8 cellular contexts compared by ENCODE assay signal in genomic region chr17:16653367-16654041, GRCh38. TPM values are rescaled to one million over a fixed set of nuclear protein-coding genes. Genes with fewer than 3 reads are reported as not detected.
DNase-seq lines count a peak whose midpoint lies in the region; ATAC-seq and TF ChIP-seq lines count a peak whose summit lies in the region.

Gene ZNF624 (minus strand): TSS chr17:16653850.

- ATAC-seq in GM19351 (IDR thresholded peaks at IDR 0.05; ENCODE audit: unreplicated experiment) (peak; percentile 95), HG03520 (IDR thresholded peaks at IDR 0.05; ENCODE audit: unreplicated experiment) (peak; percentile 92)

- POLR2A ChIA-PET in activated CD4-positive, alpha-beta memory T cell treated with anti-CD3 and anti-CD28 coated beads for 36 hours (lab: Charles Lee) = no interaction called here

- H3K4me3 Mint-ChIP-seq in activated CD4-positive, alpha-beta memory T cell treated with anti-CD3 and anti-CD28 coated beads for 36 hours = peak within 1 kb of the TSS; percentile 81

- peaks cover 3% of the 10 kb centered on the region for H3K27me3 Mint-ChIP-seq in activated CD4-positive, alpha-beta memory T cell treated with anti-CD3 and anti-CD28 coated beads for 36 hours

- H3K9me3 ChIP-seq in liver (ENCODE audit: control insufficient read depth in 4 of 4, low read length in 3 of 4) = no peaks in the 10 kb centered on the region

- under 1% methylated on average over 55 of the region's 55 CpGs for WGBS in liver

- CTCF ChIA-PET in activated CD4-positive, alpha-beta memory T cell treated with anti-CD3 and anti-CD28 coated beads for 36 hours (lab: Charles Lee) = interaction anchor here (1.0 to 1.9 kb wide), 6 partner anchors 9 to 117 kb away, joined by 3 to 7 read pairs (median 4); partner anchors contain the start of gene CCDC144A

- no peak for TF ChIP-seq CTCF in C4-2B (conservative IDR thresholded peaks at IDR 0.05)
- peak in 29 of 56 donors; percentile 6 to 57 (median 34) for TF ChIP-seq CTCF in dorsolateral prefrontal cortex (IDR thresholded peaks at IDR 0.05 in 54 of 56, conservative IDR thresholded peaks at IDR 0.05 in 2 of 56; ENCODE audit: low read depth in 1 of 56, partially characterized antibody in 56 of 56)
- no peak for TF ChIP-seq CTCF in liver (IDR thresholded peaks at IDR 0.05; ENCODE audit: low read depth, low read length, missing input control)

- TF ChIP-seq RAD21 in liver (IDR thresholded peaks at IDR 0.05) = peak in 1 of 2 donors; percentile 27

- peaks cover 13% of the 10 kb centered on the region for H3K4me1 Mint-ChIP-seq in activated CD4-positive, alpha-beta memory T cell treated with anti-CD3 and anti-CD28 coated beads for 36 hours (ENCODE audit: low read depth)

- DNase-seq in NCI-H69 (lab: John Stamatoyannopoulos, UW) (peak; percentile 90), dorsolateral prefrontal cortex (peak; percentile 83 to 92 (median 88))
- DNase-seq in activated CD4-positive, alpha-beta memory T cell treated with anti-CD3 and anti-CD28 coated beads for 36 hours = peak; percentile 92
- DNase-seq in stimulated activated CD4-positive, alpha-beta T cell treated with anti-CD3 and anti-CD28 coated beads, Interleukin-4, amount 100 ng/mL, for 1 hour = peak; percentile 89

- no peaks in the 10 kb centered on the region for H3K36me3 ChIP-seq in liver (ENCODE audit: control insufficient read depth in 4 of 4, insufficient read depth in 3 of 4, low read depth in 1 of 4, low read length in 3 of 4)

- intact Hi-C loops in activated CD4-positive, alpha-beta memory T cell treated with anti-CD3 and anti-CD28 coated beads for 36 hours (cut with micrococcal nuclease) = loop anchor here (1.0 kb wide), 3 partner anchors 64 to 215 kb away; no protein-coding TSS in a partner anchor
- intact Hi-C loops in dorsolateral prefrontal cortex (cut with DNase I) = loop anchor here in 1 of 2 donors (2.0 kb wide), 1 partner anchor 65 kb away; no protein-coding TSS in a partner anchor

- peak within 1 kb of the TSS; percentile 49 to 98 (median 85) for H3K4me3 ChIP-seq in dorsolateral prefrontal cortex
- peak within 1 kb of the TSS; percentile 72 to 93 (median 81) for H3K4me3 ChIP-seq in liver (ENCODE audit: low read depth in 1 of 3, low read length in 3 of 3)

- H3K36me3 Mint-ChIP-seq in activated CD4-positive, alpha-beta memory T cell treated with anti-CD3 and anti-CD28 coated beads for 36 hours = no peaks in the 10 kb centered on the region

- H3K27me3 ChIP-seq in dorsolateral prefrontal cortex = no peaks in the 10 kb centered on the region
- no peaks in the 10 kb centered on the region for H3K27me3 ChIP-seq in liver (ENCODE audit: control insufficient read depth in 4 of 4, insufficient read depth in 4 of 4, low read length in 3 of 4)

- H3K4me1 ChIP-seq in liver (ENCODE audit: control insufficient read depth in 4 of 4, insufficient read depth in 4 of 4, low read length in 3 of 4) = peaks cover 0 to 9% (median 8%) of the 10 kb centered on the region in 4 donors

- H3K9ac ChIP-seq in liver (ENCODE audit: low read depth in 1 of 2, low read length in 2 of 2) = peak within 1 kb of the TSS; percentile 75 to 78

- peak within 1 kb of the TSS; percentile 88 for H3K27ac ChIP-seq in C4-2B
- peak within 1 kb of the TSS; percentile 72 to 99 (median 95) for H3K27ac ChIP-seq in dorsolateral prefrontal cortex
- peak within 1 kb of the TSS; percentile 74 to 81 for H3K27ac ChIP-seq in liver (ENCODE audit: low read depth in 1 of 2, low read length in 2 of 2)

- H3K27ac Mint-ChIP-seq in activated CD4-positive, alpha-beta memory T cell treated with anti-CD3 and anti-CD28 coated beads for 36 hours = peak within 1 kb of the TSS; percentile 33

- no peaks in the 10 kb centered on the region for H3K9me3 Mint-ChIP-seq in activated CD4-positive, alpha-beta memory T cell treated with anti-CD3 and anti-CD28 coated beads for 36 hours

TF ChIP-seq in liver, 16 proteins besides CTCF, POLR2A, EP300 and RAD21:
- TF ChIP-seq HNF4A (conservative IDR thresholded peaks at IDR 0.05) = peak; percentile 42 to 49
- TF ChIP-seq HNF4G (IDR thresholded peaks at IDR 0.05) = no peak
- TF ChIP-seq ZBTB33 (IDR thresholded peaks at IDR 0.05) = peak; percentile 40
- TF ChIP-seq RXRA (IDR thresholded peaks at IDR 0.05) = peak; percentile 67
- TF ChIP-seq EGR1 (IDR thresholded peaks at IDR 0.05; ENCODE audit: low read depth in 2 of 2) = no peak
- TF ChIP-seq FOXA1 (IDR thresholded peaks at IDR 0.05) = peak; percentile 17
- peak; percentile 99 for TF ChIP-seq YY1 (IDR thresholded peaks at IDR 0.05)
- peak; percentile 90 for TF ChIP-seq REST (IDR thresholded peaks at IDR 0.05)
- TF ChIP-seq JUND (IDR thresholded peaks at IDR 0.05) = no peak
- peak; percentile 92 for TF ChIP-seq SP1 (IDR thresholded peaks at IDR 0.05)
- peak; percentile 80 for TF ChIP-seq TAF1 (conservative IDR thresholded peaks at IDR 0.05)
- TF ChIP-seq NR2F2 (IDR thresholded peaks at IDR 0.05) = no peak
- TF ChIP-seq MAX (IDR thresholded peaks at IDR 0.05) = peak; percentile 11
- TF ChIP-seq ATF3 (IDR thresholded peaks at IDR 0.05) = no peak
- TF ChIP-seq GABPA (IDR thresholded peaks at IDR 0.05 in 1 of 2, conservative IDR thresholded peaks at IDR 0.05 in 1 of 2) = peak in 1 of 2 donors; percentile 65
- TF ChIP-seq FOXA2 (IDR thresholded peaks at IDR 0.05) = peak; percentile 25

RNA-seq across cellular contexts. Expression of gene ZNF624, which starts in this region (rescaled TPM):
- 1 to 10 TPM; 3.9 to 5.0 TPM for total RNA-seq in activated CD4-positive, alpha-beta memory T cell treated with anti-CD3 and anti-CD28 coated beads for 36 hours
- total RNA-seq in dorsolateral prefrontal cortex (10 to 100 TPM in 46 of 120 experiments, 1 to 10 TPM in 74; 3.7 to 16.0 (median 9.3) TPM), liver (1 to 10 TPM; 1.8 to 2.4 TPM)
- under 1 TPM; 0.26 to 0.72 TPM for polyA plus RNA-seq in liver

Comparison
In these comparisons a context has a peak if more than half of its experiments do, and no peak if none do; other contexts are left out.
1. Peak in every context shown above with its lines: DNase-seq, ATAC-seq, H3K4me3 ChIP-seq and H3K27ac ChIP-seq.
2. CTCF ChIP-seq: peak in dorsolateral prefrontal cortex (29 of 56); none in C4-2B (single experiment) and liver (single experiment).